17 cellular contexts compared by ENCODE assay signal in genomic region chrX:41192880-41193279, GRCh38.
DNase-seq lines count a peak whose midpoint lies in the region; ATAC-seq, FAIRE-seq and TF ChIP-seq lines count a peak whose summit lies in the region.
"Had no signal": no experiment of that assay in that cellular context is flagged by ENCODE, and none has a peak within 500 bp of the region (broad histone marks: within the 10 kb centered on the region; RNA-seq: fewer than 3 reads in every experiment).

No MANE protein-coding gene starts in this region.

- POLR2A ChIA-PET in A549 (lab: Yijun Ruan, JAX): no interaction called here

- peak overlapping the region; percentile 12 for H3K27ac Mint-ChIP-seq in Calu3 (ENCODE audit: unreplicated experiment)
- H3K27ac Mint-ChIP-seq in activated T-helper 17 cell treated with anti-CD3 and anti-CD28 coated beads, Interleukin-2, amount 50 U/mL, for 72 hours: peak overlapping the region; percentile 78

- no peaks in the 10 kb centered on the region for H3K4me1 Mint-ChIP-seq in Calu3 (ENCODE audit: low read depth, unreplicated experiment)
- peaks cover 4% of the 10 kb centered on the region for H3K4me1 Mint-ChIP-seq in activated T-helper 17 cell treated with anti-CD3 and anti-CD28 coated beads, Interleukin-2, amount 50 U/mL, for 72 hours

- H3K27ac ChIP-seq in A549: peak overlapping the region; percentile 3 to 68; a peak in 5 of 6 replicates
- peak overlapping the region; percentile 51 for H3K27ac ChIP-seq in hepatocyte
- H3K27ac ChIP-seq: colonic mucosa, left lung, ovary had no signal

- H3K9me3 ChIP-seq in A549: no peaks in the 10 kb centered on the region
- no peaks in the 10 kb centered on the region for H3K9me3 ChIP-seq in hepatocyte (ENCODE audit: low read depth)
- H3K9me3 ChIP-seq: colonic mucosa, left lung, ovary had no signal

- H3K4me2 ChIP-seq in A549 (no peak overlapping the region), hepatocyte (no peak overlapping the region)

- H4K20me1 ChIP-seq in hepatocyte (ENCODE audit: insufficient read depth, poor library complexity, severe bottlenecking): no peaks in the 10 kb centered on the region

- no peaks in the 10 kb centered on the region for H3K27me3 ChIP-seq in hepatocyte
- H3K27me3 ChIP-seq: colonic mucosa, left lung, ovary had no signal

- H3K36me3 ChIP-seq in hepatocyte (replicated peaks; ENCODE audit: insufficient read depth, low read depth): no peaks in the 10 kb centered on the region
- H3K36me3 ChIP-seq: colonic mucosa, ovary had no signal

- no peaks in the 10 kb centered on the region for H3K9me3 Mint-ChIP-seq in Calu3 (ENCODE audit: low read depth, unreplicated experiment)
- H3K9me3 Mint-ChIP-seq in activated T-helper 17 cell treated with anti-CD3 and anti-CD28 coated beads, Interleukin-2, amount 50 U/mL, for 72 hours: no peaks in the 10 kb centered on the region
- H3K9me3 Mint-ChIP-seq: T-cell had no signal

- intact Hi-C loops in Calu3 (cut with micrococcal nuclease; ENCODE audit: unreplicated experiment): no loop called here

- BruUV-seq in Calu3 (replicated peaks; lab: Mats Ljungman, UMichigan): no TSS peak

- DNase-seq in A549 (ENCODE audit: low read depth in 1 of 2, low spot score in 1 of 2) (no peak), Calu3 (no peak), hepatocyte (ENCODE audit: low spot score) (no peak), NCI-H774 (lab: John Stamatoyannopoulos, UW) (no peak), NCI-H69 (lab: John Stamatoyannopoulos, UW) (no peak)
- DNase-seq: AML-193, colonic mucosa, left lung, NCI-H1930, NCI-H446, ovary, T-cell had no signal

- no peak for TF ChIP-seq POLR2A in A549 (IDR thresholded peaks at IDR 0.05; ENCODE audit: low read length)

- WGBS in A549 (ENCODE audit: missing lambda C conversion rate): 94% methylated on average over 3 of the region's 3 CpGs
- WGBS in hepatocyte (ENCODE audit: low lambda C conversion rate, missing lambda C conversion rate): 70% methylated on average over 3 of the region's 3 CpGs

- no peaks in the 10 kb centered on the region for H3K9me2 ChIP-seq in hepatocyte (replicated peaks; ENCODE audit: insufficient read depth)

- H3K4me1 ChIP-seq in A549: no peaks in the 10 kb centered on the region
- H3K4me1 ChIP-seq in hepatocyte (ENCODE audit: insufficient read depth): no peaks in the 10 kb centered on the region
- H3K4me1 ChIP-seq: colonic mucosa, left lung had no signal

- ATAC-seq in A549: no peak
- ATAC-seq in activated T-helper 17 cell treated with anti-CD3 and anti-CD28 coated beads, Interleukin-2, amount 50 U/mL, for 72 hours (replicated peaks): no peak
- ATAC-seq in GM18907 (IDR thresholded peaks at IDR 0.05; ENCODE audit: unreplicated experiment): no peak
- ATAC-seq: left lung, Right ventricle myocardium inferior, T-cell had no signal

- no peak overlapping the region for H3K4me3 Mint-ChIP-seq in Calu3 (ENCODE audit: low read depth, unreplicated experiment)
- no peak overlapping the region for H3K4me3 Mint-ChIP-seq in activated T-helper 17 cell treated with anti-CD3 and anti-CD28 coated beads, Interleukin-2, amount 50 U/mL, for 72 hours
- H3K4me3 Mint-ChIP-seq: T-cell had no signal

- H2AFZ ChIP-seq in hepatocyte: no peak overlapping the region

- no peak overlapping the region for H3K4me3 ChIP-seq in A549
- H3K4me3 ChIP-seq in hepatocyte: no peak overlapping the region
- H3K4me3 ChIP-seq: colonic mucosa, left lung, ovary had no signal

- no peak for TF ChIP-seq EP300 in A549 (IDR thresholded peaks at IDR 0.05)

- peak; percentile 7 for FAIRE-seq in A549 (lab: Jason Lieb, UNC)
- FAIRE-seq: D721Med, endothelial cell of umbilical vein had no signal

- TF ChIP-seq CTCF in A549 (IDR thresholded peaks at IDR 0.05) (no peak), Calu3 (IDR thresholded peaks at IDR 0.05; ENCODE audit: unreplicated experiment) (no peak), hepatocyte (IDR thresholded peaks at IDR 0.05; ENCODE audit: poor library complexity) (no peak)

- no peaks in the 10 kb centered on the region for H3K79me2 ChIP-seq in hepatocyte

- peaks cover 42% of the 10 kb centered on the region for H3K36me3 Mint-ChIP-seq in Calu3 (ENCODE audit: insufficient read depth, unreplicated experiment)
- H3K36me3 Mint-ChIP-seq in activated T-helper 17 cell treated with anti-CD3 and anti-CD28 coated beads, Interleukin-2, amount 50 U/mL, for 72 hours (ENCODE audit: low read depth): peaks cover 81% of the 10 kb centered on the region

- CTCF ChIA-PET in A549 (lab: Yijun Ruan, JAX) (interaction anchor here (1.4 to 2.9 kb wide), 2 partner anchors 13 to 542 kb away, joined by 3 to 14 read pairs; no protein-coding TSS in a partner anchor), Calu3 (lab: Charles Lee) (no interaction called here)

- H3K27me3 Mint-ChIP-seq in Calu3 (ENCODE audit: unreplicated experiment): no peaks in the 10 kb centered on the region
- H3K27me3 Mint-ChIP-seq in activated T-helper 17 cell treated with anti-CD3 and anti-CD28 coated beads, Interleukin-2, amount 50 U/mL, for 72 hours: no peaks in the 10 kb centered on the region
- H3K27me3 Mint-ChIP-seq: T-cell had no signal

- no peak for TF ChIP-seq RAD21 in A549 (conservative IDR thresholded peaks at IDR 0.05 in 1 of 2, IDR thresholded peaks at IDR 0.05 in 1 of 2)

TF ChIP-seq in A549, 52 proteins besides CTCF, POLR2A, EP300 and RAD21:
- TF ChIP-seq HOXB13 (CRISPR knock-in tag; IDR thresholded peaks at IDR 0.05; ENCODE audit: low read depth): no peak
- no peak for TF ChIP-seq MYC (IDR thresholded peaks at IDR 0.05; ENCODE audit: borderline replicate concordance, low read length)
- TF ChIP-seq MAX (IDR thresholded peaks at IDR 0.05): no peak
- no peak for TF ChIP-seq ATOH8 (CRISPR knock-in tag; IDR thresholded peaks at IDR 0.05; ENCODE audit: low read depth)
- no peak for TF ChIP-seq NPAS2 (CRISPR knock-in tag; IDR thresholded peaks at IDR 0.05; ENCODE audit: borderline replicate concordance)
- no peak for TF ChIP-seq HOXB5 (CRISPR knock-in tag; IDR thresholded peaks at IDR 0.05)
- TF ChIP-seq SMC3 (IDR thresholded peaks at IDR 0.05): no peak
- no peak for TF ChIP-seq BHLHE40 (IDR thresholded peaks at IDR 0.05; ENCODE audit: low read depth, low read length)
- no peak for TF ChIP-seq EHF (CRISPR knock-in tag; IDR thresholded peaks at IDR 0.05)
- TF ChIP-seq E2F6 (IDR thresholded peaks at IDR 0.05; ENCODE audit: borderline replicate concordance, low read depth): no peak
- TF ChIP-seq FOXS1 (CRISPR knock-in tag; IDR thresholded peaks at IDR 0.05): no peak
- TF ChIP-seq JUN (IDR thresholded peaks at IDR 0.05): no peak
- TF ChIP-seq CHD2 (IDR thresholded peaks at IDR 0.05; ENCODE audit: low read length, partially characterized antibody): no peak
- no peak for TF ChIP-seq CHD4 (IDR thresholded peaks at IDR 0.05; ENCODE audit: borderline replicate concordance)
- no peak for TF ChIP-seq HMGXB4 (CRISPR knock-in tag; IDR thresholded peaks at IDR 0.05; ENCODE audit: borderline replicate concordance)
- no peak for TF ChIP-seq POLR2AphosphoS2 (conservative IDR thresholded peaks at IDR 0.05; ENCODE audit: low read length)
